ENCODE assay signal across 9 cellular contexts in genomic region chr14:35285991-35286564, GRCh38. TPM values are rescaled to one million over a fixed set of nuclear protein-coding genes. Genes with fewer than 3 reads are reported as not detected.
DNase-seq lines count a peak whose midpoint lies in the region; ATAC-seq and TF ChIP-seq lines count a peak whose summit lies in the region.
"Had no signal": no experiment of that assay in that cellular context is flagged by ENCODE, and none has a peak within 500 bp of the region (broad histone marks: within the 10 kb centered on the region; RNA-seq: fewer than 3 reads in every experiment).

No MANE protein-coding gene starts in this region.

- CTCF ChIA-PET in activated CD4-positive, alpha-beta T cell treated with anti-CD3 and anti-CD28 coated beads for 36 hours (lab: Charles Lee): interaction anchor here (0.8 to 2.7 kb wide), 12 partner anchors 10 to 145 kb away, joined by 3 to 31 read pairs (median 6); partner anchors contain the start of gene NFKBIA

- ATAC-seq in activated CD4-positive, alpha-beta T cell treated with anti-CD3 and anti-CD28 coated beads for 36 hours: peak; percentile 9
- ATAC-seq in HG02763 (IDR thresholded peaks at IDR 0.05; ENCODE audit: unreplicated experiment): peak; percentile 10
- ATAC-seq in naive thymus-derived CD8-positive, alpha-beta T cell: peak; percentile 41 to 53
- ATAC-seq in esophagus mucosa: no peak

- no peak overlapping the region for H3K4me3 ChIP-seq in uterus

- DNase-seq in activated CD4-positive, alpha-beta T cell treated with anti-CD3 and anti-CD28 coated beads for 36 hours: no peak
- no peak for DNase-seq in activated CD4-positive, alpha-beta T cell treated with anti-CD3 and anti-CD28 coated beads for 4 hours
- peak; percentile 50 for DNase-seq in NOMO-1 treated with DMSO at 0.1 percent for 48 hours (lab: John Stamatoyannopoulos, UW; ENCODE audit: unreplicated experiment)
- DNase-seq in naive thymus-derived CD8-positive, alpha-beta T cell: no peak
- no peak for DNase-seq in NCI-H748 treated with DMSO at 0.1 percent for 48 hours (lab: John Stamatoyannopoulos, UW)
- DNase-seq in uterus: no peak
- DNase-seq: NCI-H187 treated with DMSO at 0.1 percent for 48 hours had no signal

- intact Hi-C loops in activated CD4-positive, alpha-beta T cell treated with anti-CD3 and anti-CD28 coated beads for 36 hours (cut with DNase I, micrococcal nuclease): loop anchor here (1.0 to 5.0 kb wide), 8 partner anchors 7 to 824 kb away; partner anchors contain the start of gene SPTSSA (in 1 of the 2)
- intact Hi-C loops in uterus (cut with DNase I; ENCODE audit: low total_unique reads): no loop called here

- no peaks in the 10 kb centered on the region for H3K9me3 Mint-ChIP-seq in activated CD4-positive, alpha-beta T cell treated with anti-CD3 and anti-CD28 coated beads for 36 hours (ENCODE audit: low read depth)
- H3K9me3 Mint-ChIP-seq in naive thymus-derived CD8-positive, alpha-beta T cell: no peaks in the 10 kb centered on the region

- no peaks in the 10 kb centered on the region for H3K9me3 ChIP-seq in uterus

- H3K36me3 ChIP-seq in uterus: no peaks in the 10 kb centered on the region

- no peaks in the 10 kb centered on the region for H3K27me3 Mint-ChIP-seq in activated CD4-positive, alpha-beta T cell treated with anti-CD3 and anti-CD28 coated beads for 36 hours
- H3K27me3 Mint-ChIP-seq in naive thymus-derived CD8-positive, alpha-beta T cell: no peaks in the 10 kb centered on the region

- POLR2A ChIA-PET in activated CD4-positive, alpha-beta T cell treated with anti-CD3 and anti-CD28 coated beads for 36 hours (lab: Charles Lee): interaction anchor here (0.5 to 4.1 kb wide), 8 partner anchors 29 to 694 kb away, joined by 3 to 52 read pairs (median 4); partner anchors contain the start of gene NFKBIA
- POLR2A ChIA-PET in naive thymus-derived CD8-positive, alpha-beta T cell (lab: Charles Lee): interaction anchor here (0.7 to 1.3 kb wide), 6 partner anchors 21 to 130 kb away, joined by 3 to 8 read pairs (median 4); partner anchors contain the start of gene NFKBIA

- TF ChIP-seq CTCF in uterus (IDR thresholded peaks at IDR 0.05): no peak

- H3K36me3 Mint-ChIP-seq in activated CD4-positive, alpha-beta T cell treated with anti-CD3 and anti-CD28 coated beads for 36 hours (ENCODE audit: low read depth): peaks cover 8% of the 10 kb centered on the region
- peaks cover 0 to 4% (median 3%) of the 10 kb centered on the region in 3 donors for H3K36me3 Mint-ChIP-seq in naive thymus-derived CD8-positive, alpha-beta T cell

- no peaks in the 10 kb centered on the region for H3K27me3 ChIP-seq in uterus

- H3K27ac ChIP-seq in uterus: no peak overlapping the region

- H3K4me1 Mint-ChIP-seq in activated CD4-positive, alpha-beta T cell treated with anti-CD3 and anti-CD28 coated beads for 36 hours: peaks cover 62% of the 10 kb centered on the region
- peaks cover 15 to 50% (median 34%) of the 10 kb centered on the region in 4 donors for H3K4me1 Mint-ChIP-seq in naive thymus-derived CD8-positive, alpha-beta T cell

- no peaks in the 10 kb centered on the region for H3K4me1 ChIP-seq in uterus

- peak overlapping the region; percentile 24 for H3K4me3 Mint-ChIP-seq in activated CD4-positive, alpha-beta T cell treated with anti-CD3 and anti-CD28 coated beads for 36 hours
- peak overlapping the region in 6 of 10 donors; percentile 26 to 76 (median 58) for H3K4me3 Mint-ChIP-seq in naive thymus-derived CD8-positive, alpha-beta T cell

- H3K27ac Mint-ChIP-seq in activated CD4-positive, alpha-beta T cell treated with anti-CD3 and anti-CD28 coated beads for 36 hours: peak overlapping the region; percentile 97
- H3K27ac Mint-ChIP-seq in naive thymus-derived CD8-positive, alpha-beta T cell: peak overlapping the region; percentile 49 to 95 (median 86)

- TF ChIP-seq POLR2A in uterus (IDR thresholded peaks at IDR 0.05): no peak

RNA-seq across cellular contexts. Expression of gene PSMA6, which starts 6.1 kb away (rescaled TPM):
- total RNA-seq in activated CD4-positive, alpha-beta T cell treated with anti-CD3 and anti-CD28 coated beads for 36 hours: 100 to 1,000 TPM; 374 to 425 TPM
- 100 to 1,000 TPM; 104 to 126 TPM for total RNA-seq in naive thymus-derived CD8-positive, alpha-beta T cell
- 100 to 1,000 TPM; 256 to 378 (median 273) TPM for polyA plus RNA-seq in naive thymus-derived CD8-positive, alpha-beta T cell
- 100 to 1,000 TPM; 114 to 180 (median 142) TPM for total RNA-seq in uterus
- 188 TPM for total RNA-seq in esophagus mucosa
